In genomic region chr9:19376931-19377330, GRCh38 we compare ENCODE assay signal across 11 cellular contexts. TPM values are rescaled to one million over a fixed set of nuclear protein-coding genes. Genes with fewer than 3 reads are reported as not detected.
DNase-seq lines count a peak whose midpoint lies in the region; ATAC-seq and TF ChIP-seq lines count a peak whose summit lies in the region.
"Had no signal": no experiment of that assay in that cellular context is flagged by ENCODE, and none has a peak within 500 bp of the region (broad histone marks: within the 10 kb centered on the region; RNA-seq: fewer than 3 reads in every experiment).

No MANE protein-coding gene starts in this region.

- peaks cover 49% of the 10 kb centered on the region for H3K4me1 Mint-ChIP-seq in activated CD4-positive, alpha-beta memory T cell treated with anti-CD3 and anti-CD28 coated beads for 36 hours (ENCODE audit: low read depth)
- H3K4me1 Mint-ChIP-seq in immature natural killer cell = peaks cover 42 to 54% of the 10 kb centered on the region in 2 donors

- TF ChIP-seq CTCF in GM12865 (IDR thresholded peaks at IDR 0.05; ENCODE audit: insufficient read depth, low read depth, low read length, missing control alignments) = no peak
- TF ChIP-seq CTCF in spleen (IDR thresholded peaks at IDR 0.05 in 8 of 11, conservative IDR thresholded peaks at IDR 0.05 in 3 of 11) = no peak

- WGBS in spleen, 5 donors = 61 to 76% (median 68%) methylated on average over 2 of the region's 2 CpGs

- ATAC-seq in GM19328 (IDR thresholded peaks at IDR 0.05; ENCODE audit: unreplicated experiment) = no peak

- H3K4me1 ChIP-seq in ACC112 (ENCODE audit: control insufficient read depth, insufficient read depth, low read length, unreplicated experiment) = peaks cover 35% of the 10 kb centered on the region
- H3K4me1 ChIP-seq in spleen = peaks cover 10 to 42% (median 34%) of the 10 kb centered on the region in 6 donors

- H3K9me3 ChIP-seq in spleen = no peaks in the 10 kb centered on the region

- H3K27ac ChIP-seq in ACC112 (ENCODE audit: low read depth, low read length) = peak overlapping the region; percentile 77
- no peak overlapping the region for H3K27ac ChIP-seq in spleen

- intact Hi-C loops in activated CD4-positive, alpha-beta memory T cell treated with anti-CD3 and anti-CD28 coated beads for 36 hours (cut with micrococcal nuclease) = no loop called here
- intact Hi-C loops in spleen (cut with DNase I; ENCODE audit: low total_unique reads) = loop anchor here (10.0 kb wide), 1 partner anchor 142 kb away; the partner anchor contains the start of gene DENND4C

- peak overlapping the region; percentile 76 for H3K27ac Mint-ChIP-seq in activated CD4-positive, alpha-beta memory T cell treated with anti-CD3 and anti-CD28 coated beads for 36 hours
- peak overlapping the region in 4 of 6 donors; percentile 11 to 67 (median 50) for H3K27ac Mint-ChIP-seq in immature natural killer cell

- no peaks in the 10 kb centered on the region for H3K27me3 ChIP-seq in ACC112 (ENCODE audit: insufficient read depth, low read length)
- no peaks in the 10 kb centered on the region for H3K27me3 ChIP-seq in spleen (replicated peaks in 1 of 7)

- peaks cover 63% of the 10 kb centered on the region for H3K36me3 Mint-ChIP-seq in activated CD4-positive, alpha-beta memory T cell treated with anti-CD3 and anti-CD28 coated beads for 36 hours
- peaks cover 6 to 54% (median 34%) of the 10 kb centered on the region in 3 donors for H3K36me3 Mint-ChIP-seq in immature natural killer cell

- peak overlapping the region; percentile 100 for H3K4me3 Mint-ChIP-seq in activated CD4-positive, alpha-beta memory T cell treated with anti-CD3 and anti-CD28 coated beads for 36 hours
- peak overlapping the region in 2 of 5 donors; percentile 15 to 29 for H3K4me3 Mint-ChIP-seq in immature natural killer cell

- H3K27me3 Mint-ChIP-seq in activated CD4-positive, alpha-beta memory T cell treated with anti-CD3 and anti-CD28 coated beads for 36 hours = peaks cover 3% of the 10 kb centered on the region
- peaks cover 9 to 18% (median 10%) of the 10 kb centered on the region in 3 donors for H3K27me3 Mint-ChIP-seq in immature natural killer cell (ENCODE audit: low read depth in 3 of 3)

- H2AFZ ChIP-seq in ACC112 (ENCODE audit: low read length, unreplicated experiment) = no peak overlapping the region

- H3K36me3 ChIP-seq in ACC112 (ENCODE audit: insufficient read depth, low read length) = peaks cover 65% of the 10 kb centered on the region
- H3K36me3 ChIP-seq in spleen = peaks cover 3 to 75% (median 56%) of the 10 kb centered on the region in 6 donors

- H3K79me2 ChIP-seq in ACC112 (ENCODE audit: control insufficient read depth, insufficient read depth, low read length, unreplicated experiment) = peaks cover 39% of the 10 kb centered on the region

- CTCF ChIA-PET in activated CD4-positive, alpha-beta memory T cell treated with anti-CD3 and anti-CD28 coated beads for 36 hours (lab: Charles Lee) = interaction anchor here (1.5 to 1.7 kb wide), 2 partner anchors 81 to 88 kb away, joined by 3 to 8 read pairs; no protein-coding TSS in a partner anchor

- POLR2A ChIA-PET in activated CD4-positive, alpha-beta memory T cell treated with anti-CD3 and anti-CD28 coated beads for 36 hours (lab: Charles Lee) = interaction anchor here (1.9 kb wide), 1 partner anchor 145 kb away, joined by 7 read pairs; no protein-coding TSS in a partner anchor

- no peak for TF ChIP-seq POLR2A in spleen (IDR thresholded peaks at IDR 0.05)

- no peak for DNase-seq in GM12865 (ENCODE audit: low read depth)
- DNase-seq in activated CD4-positive, alpha-beta memory T cell treated with anti-CD3 and anti-CD28 coated beads for 36 hours = no peak
- no peak for DNase-seq in immature natural killer cell
- DNase-seq in NCI-H226 = no peak
- DNase-seq in NCI-H1048 (lab: John Stamatoyannopoulos, UW) = no peak
- no peak for DNase-seq in spleen
- DNase-seq: DMS 273 treated with DMSO at 0.1 percent for 48 hours, kidney glomerular epithelial cell, NCI-H2107 had no signal

- H3K9me3 Mint-ChIP-seq in activated CD4-positive, alpha-beta memory T cell treated with anti-CD3 and anti-CD28 coated beads for 36 hours = no peaks in the 10 kb centered on the region
- no peaks in the 10 kb centered on the region for H3K9me3 Mint-ChIP-seq in immature natural killer cell

- H3K4me3 ChIP-seq in ACC112 (ENCODE audit: low read depth, low read length) = peak overlapping the region; percentile 96
- peak overlapping the region; percentile 99 for H3K4me3 ChIP-seq in GM12865 (ENCODE audit: low read depth, low read length)
- H3K4me3 ChIP-seq in spleen = no peak overlapping the region

RNA-seq across cellular contexts. Expression of gene RPS6, which starts 3.1 kb away (rescaled TPM):
- total RNA-seq in activated CD4-positive, alpha-beta memory T cell treated with anti-CD3 and anti-CD28 coated beads for 36 hours = 1,000 to 10,000 TPM; 3,671 to 3,782 TPM
- polyA plus RNA-seq in immature natural killer cell = 1,000 to 10,000 TPM; 1,152 to 2,047 (median 1,301) TPM
- 1,000 to 10,000 TPM; 1,469 to 2,475 (median 2,018) TPM for total RNA-seq in spleen
- polyA plus RNA-seq in spleen = over 10,000 TPM in 1 of 3 donors, 1,000 to 10,000 TPM in 2; 6,819 to 10,298 (median 7,837) TPM

RNA-seq across cellular contexts. Expression of gene ACER2, which starts 31.9 kb away (rescaled TPM):
- total RNA-seq in activated CD4-positive, alpha-beta memory T cell treated with anti-CD3 and anti-CD28 coated beads for 36 hours = 1 to 10 TPM; 1.8 TPM
- polyA plus RNA-seq in immature natural killer cell = under 1 TPM in 1 of 3 donors, not detected in 2; 0.11 TPM
- 1 to 10 TPM; 2.7 to 7.2 (median 4.4) TPM for total RNA-seq in spleen
- polyA plus RNA-seq in spleen = under 1 TPM; 0.09 to 0.45 (median 0.15) TPM

Comparison
In these comparisons a context has a peak if more than half of its experiments do, and no peak if none do; other contexts are left out.
1. H3K4me3 ChIP-seq: peak in ACC112 (single experiment) and GM12865 (single experiment); none in spleen (0 of 8).